2 cellular contexts compared by ENCODE assay signal in genomic region chr15:34987982-34988873, GRCh38.
A peak's percentile ranks its signal among the peaks of the same experiment; 100 is the strongest.
TF ChIP-seq lines count a peak whose summit lies in the region.

A gene with protein sequence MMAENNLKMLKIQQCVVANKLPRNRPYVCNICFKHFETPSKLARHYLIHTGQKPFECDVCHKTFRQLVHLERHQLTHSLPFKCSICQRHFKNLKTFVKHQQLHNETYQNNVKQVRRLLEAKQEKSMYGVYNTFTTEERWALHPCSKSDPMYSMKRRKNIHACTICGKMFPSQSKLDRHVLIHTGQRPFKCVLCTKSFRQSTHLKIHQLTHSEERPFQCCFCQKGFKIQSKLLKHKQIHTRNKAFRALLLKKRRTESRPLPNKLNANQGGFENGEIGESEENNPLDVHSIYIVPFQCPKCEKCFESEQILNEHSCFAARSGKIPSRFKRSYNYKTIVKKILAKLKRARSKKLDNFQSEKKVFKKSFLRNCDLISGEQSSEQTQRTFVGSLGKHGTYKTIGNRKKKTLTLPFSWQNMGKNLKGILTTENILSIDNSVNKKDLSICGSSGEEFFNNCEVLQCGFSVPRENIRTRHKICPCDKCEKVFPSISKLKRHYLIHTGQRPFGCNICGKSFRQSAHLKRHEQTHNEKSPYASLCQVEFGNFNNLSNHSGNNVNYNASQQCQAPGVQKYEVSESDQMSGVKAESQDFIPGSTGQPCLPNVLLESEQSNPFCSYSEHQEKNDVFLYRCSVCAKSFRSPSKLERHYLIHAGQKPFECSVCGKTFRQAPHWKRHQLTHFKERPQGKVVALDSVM (minus strand): TSS chr15:34988287. CDS start chr15:34983434, 4,853 bp downstream.

TF ChIP-seq in HCT116, 20 proteins besides CTCF, POLR2A, EP300 and RAD21:
- TF ChIP-seq EGR1 (IDR thresholded peaks at IDR 0.05; ENCODE audit: low read depth) (no peak), SRF (IDR thresholded peaks at IDR 0.05; ENCODE audit: low read depth) (no peak; the same call in 1 of the 2 replicates), ZNF274 (IDR thresholded peaks at IDR 0.05; ENCODE audit: low read depth, low read length) (no peak), TCF7L2 (IDR thresholded peaks at IDR 0.05; ENCODE audit: borderline replicate concordance, extremely low read depth, insufficient read depth, insufficient read length) (no peak), ELF1 (IDR thresholded peaks at IDR 0.05; ENCODE audit: borderline replicate concordance, low read depth) (no peak), EZH2phosphoT487 (IDR thresholded peaks at IDR 0.05; ENCODE audit: borderline replicate concordance) (no peak), JUND (IDR thresholded peaks at IDR 0.05) (no peak), POLR2AphosphoS5 (IDR thresholded peaks at IDR 0.05; ENCODE audit: low read depth, low read length) (peak; percentile 82), CBX3 (IDR thresholded peaks at IDR 0.05; ENCODE audit: low read depth) (0 out of 2 replicates have a peak, but pooled peaks have one; percentile 62), EZH2 (IDR thresholded peaks at IDR 0.05) (no peak), SIN3A (IDR thresholded peaks at IDR 0.05; ENCODE audit: low read depth) (peak; percentile 75), SP1 (IDR thresholded peaks at IDR 0.05; ENCODE audit: low read depth) (peak; percentile 29; the same call in 1 of the 2 replicates), CEBPB (IDR thresholded peaks at IDR 0.05; ENCODE audit: low read depth) (no peak), ATF3 (IDR thresholded peaks at IDR 0.05) (no peak), FOSL1 (IDR thresholded peaks at IDR 0.05; ENCODE audit: low read depth) (no peak), YY1 (IDR thresholded peaks at IDR 0.05; ENCODE audit: extremely low read depth, insufficient replicate concordance, low read depth, low read length) (peak; percentile 78), ZFX (IDR thresholded peaks at IDR 0.05) (peak; percentile 81)
- TF ChIP-seq, protein P1, sequence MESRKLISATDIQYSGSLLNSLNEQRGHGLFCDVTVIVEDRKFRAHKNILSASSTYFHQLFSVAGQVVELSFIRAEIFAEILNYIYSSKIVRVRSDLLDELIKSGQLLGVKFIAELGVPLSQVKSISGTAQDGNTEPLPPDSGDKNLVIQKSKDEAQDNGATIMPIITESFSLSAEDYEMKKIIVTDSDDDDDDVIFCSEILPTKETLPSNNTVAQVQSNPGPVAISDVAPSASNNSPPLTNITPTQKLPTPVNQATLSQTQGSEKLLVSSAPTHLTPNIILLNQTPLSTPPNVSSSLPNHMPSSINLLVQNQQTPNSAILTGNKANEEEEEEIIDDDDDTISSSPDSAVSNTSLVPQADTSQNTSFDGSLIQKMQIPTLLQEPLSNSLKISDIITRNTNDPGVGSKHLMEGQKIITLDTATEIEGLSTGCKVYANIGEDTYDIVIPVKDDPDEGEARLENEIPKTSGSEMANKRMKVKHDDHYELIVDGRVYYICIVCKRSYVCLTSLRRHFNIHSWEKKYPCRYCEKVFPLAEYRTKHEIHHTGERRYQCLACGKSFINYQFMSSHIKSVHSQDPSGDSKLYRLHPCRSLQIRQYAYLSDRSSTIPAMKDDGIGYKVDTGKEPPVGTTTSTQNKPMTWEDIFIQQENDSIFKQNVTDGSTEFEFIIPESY (IDR thresholded peaks at IDR 0.05; ENCODE audit: extremely low read depth, insufficient replicate concordance, low read length), result peak; percentile 13
- TF ChIP-seq, protein P2, sequence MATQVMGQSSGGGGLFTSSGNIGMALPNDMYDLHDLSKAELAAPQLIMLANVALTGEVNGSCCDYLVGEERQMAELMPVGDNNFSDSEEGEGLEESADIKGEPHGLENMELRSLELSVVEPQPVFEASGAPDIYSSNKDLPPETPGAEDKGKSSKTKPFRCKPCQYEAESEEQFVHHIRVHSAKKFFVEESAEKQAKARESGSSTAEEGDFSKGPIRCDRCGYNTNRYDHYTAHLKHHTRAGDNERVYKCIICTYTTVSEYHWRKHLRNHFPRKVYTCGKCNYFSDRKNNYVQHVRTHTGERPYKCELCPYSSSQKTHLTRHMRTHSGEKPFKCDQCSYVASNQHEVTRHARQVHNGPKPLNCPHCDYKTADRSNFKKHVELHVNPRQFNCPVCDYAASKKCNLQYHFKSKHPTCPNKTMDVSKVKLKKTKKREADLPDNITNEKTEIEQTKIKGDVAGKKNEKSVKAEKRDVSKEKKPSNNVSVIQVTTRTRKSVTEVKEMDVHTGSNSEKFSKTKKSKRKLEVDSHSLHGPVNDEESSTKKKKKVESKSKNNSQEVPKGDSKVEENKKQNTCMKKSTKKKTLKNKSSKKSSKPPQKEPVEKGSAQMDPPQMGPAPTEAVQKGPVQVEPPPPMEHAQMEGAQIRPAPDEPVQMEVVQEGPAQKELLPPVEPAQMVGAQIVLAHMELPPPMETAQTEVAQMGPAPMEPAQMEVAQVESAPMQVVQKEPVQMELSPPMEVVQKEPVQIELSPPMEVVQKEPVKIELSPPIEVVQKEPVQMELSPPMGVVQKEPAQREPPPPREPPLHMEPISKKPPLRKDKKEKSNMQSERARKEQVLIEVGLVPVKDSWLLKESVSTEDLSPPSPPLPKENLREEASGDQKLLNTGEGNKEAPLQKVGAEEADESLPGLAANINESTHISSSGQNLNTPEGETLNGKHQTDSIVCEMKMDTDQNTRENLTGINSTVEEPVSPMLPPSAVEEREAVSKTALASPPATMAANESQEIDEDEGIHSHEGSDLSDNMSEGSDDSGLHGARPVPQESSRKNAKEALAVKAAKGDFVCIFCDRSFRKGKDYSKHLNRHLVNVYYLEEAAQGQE (IDR thresholded peaks at IDR 0.05; ENCODE audit: low read depth), result no peak
- TF ChIP-seq, protein P3, sequence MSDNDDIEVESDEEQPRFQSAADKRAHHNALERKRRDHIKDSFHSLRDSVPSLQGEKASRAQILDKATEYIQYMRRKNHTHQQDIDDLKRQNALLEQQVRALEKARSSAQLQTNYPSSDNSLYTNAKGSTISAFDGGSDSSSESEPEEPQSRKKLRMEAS (IDR thresholded peaks at IDR 0.05), result peak; percentile 59; the same call in 1 of the 2 replicates

TF ChIP-seq in SK-N-SH, 30 proteins besides CTCF, POLR2A, EP300 and RAD21 (continued from another document):
- TF ChIP-seq SIN3A (IDR thresholded peaks at IDR 0.05; ENCODE audit: borderline replicate concordance, low read depth, low read length) (peak; percentile 86; the same call in 1 of the 2 replicates), PBX3 (IDR thresholded peaks at IDR 0.05) (peak; percentile 26; the same call in 1 of the 2 replicates), RXRA (IDR thresholded peaks at IDR 0.05; ENCODE audit: borderline replicate concordance, low read depth) (no peak), YY1 (IDR thresholded peaks at IDR 0.05; ENCODE audit: low read depth) (peak; percentile 54; the same call in 1 of the 2 replicates), TAF1 (IDR thresholded peaks at IDR 0.05; ENCODE audit: borderline replicate concordance, low read depth, low read length) (peak; percentile 95), POLR2AphosphoS5 (IDR thresholded peaks at IDR 0.05; ENCODE audit: low read depth, low read length) (peak; percentile 87; the same call in 1 of the 2 replicates), RFX5 (IDR thresholded peaks at IDR 0.05; ENCODE audit: low read length) (no peak), MXI1 (IDR thresholded peaks at IDR 0.05; ENCODE audit: low read depth, low read length) (peak; percentile 76), TCF12 (IDR thresholded peaks at IDR 0.05) (no peak), EZH2phosphoT487 (IDR thresholded peaks at IDR 0.05; ENCODE audit: borderline replicate concordance, low read depth) (no peak), FOXJ3 (CRISPR knock-in tag; IDR thresholded peaks at IDR 0.05) (no peak), CHD2 (IDR thresholded peaks at IDR 0.05; ENCODE audit: low read length, partially characterized antibody) (peak; percentile 73), GABPA (IDR thresholded peaks at IDR 0.05; ENCODE audit: low read depth) (peak; percentile 73), NRF1 (IDR thresholded peaks at IDR 0.05; ENCODE audit: low read depth, low read length) (peak; percentile 78), FOSL2 (IDR thresholded peaks at IDR 0.05; ENCODE audit: borderline replicate concordance, low read depth) (no peak), FOXM1 (IDR thresholded peaks at IDR 0.05; ENCODE audit: low read depth) (no peak), RCOR1 (IDR thresholded peaks at IDR 0.05; ENCODE audit: low read length) (peak; percentile 55; the same call in 1 of the 2 replicates)
- TF ChIP-seq, protein P3 (IDR thresholded peaks at IDR 0.05; ENCODE audit: low read depth), result peak; percentile 70; the same call in 1 of the 2 replicates
- TF ChIP-seq, protein P1 (IDR thresholded peaks at IDR 0.05; ENCODE audit: borderline replicate concordance, low read depth), result no peak
- TF ChIP-seq, protein P2 (IDR thresholded peaks at IDR 0.05; ENCODE audit: low read depth, low read length), result peak; percentile 70; the same call in 1 of the 2 replicates
- TF ChIP-seq, protein P4, sequence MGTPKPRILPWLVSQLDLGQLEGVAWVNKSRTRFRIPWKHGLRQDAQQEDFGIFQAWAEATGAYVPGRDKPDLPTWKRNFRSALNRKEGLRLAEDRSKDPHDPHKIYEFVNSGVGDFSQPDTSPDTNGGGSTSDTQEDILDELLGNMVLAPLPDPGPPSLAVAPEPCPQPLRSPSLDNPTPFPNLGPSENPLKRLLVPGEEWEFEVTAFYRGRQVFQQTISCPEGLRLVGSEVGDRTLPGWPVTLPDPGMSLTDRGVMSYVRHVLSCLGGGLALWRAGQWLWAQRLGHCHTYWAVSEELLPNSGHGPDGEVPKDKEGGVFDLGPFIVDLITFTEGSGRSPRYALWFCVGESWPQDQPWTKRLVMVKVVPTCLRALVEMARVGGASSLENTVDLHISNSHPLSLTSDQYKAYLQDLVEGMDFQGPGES (IDR thresholded peaks at IDR 0.05; ENCODE audit: low read depth, low read length), result no peak
- TF ChIP-seq, protein P5, sequence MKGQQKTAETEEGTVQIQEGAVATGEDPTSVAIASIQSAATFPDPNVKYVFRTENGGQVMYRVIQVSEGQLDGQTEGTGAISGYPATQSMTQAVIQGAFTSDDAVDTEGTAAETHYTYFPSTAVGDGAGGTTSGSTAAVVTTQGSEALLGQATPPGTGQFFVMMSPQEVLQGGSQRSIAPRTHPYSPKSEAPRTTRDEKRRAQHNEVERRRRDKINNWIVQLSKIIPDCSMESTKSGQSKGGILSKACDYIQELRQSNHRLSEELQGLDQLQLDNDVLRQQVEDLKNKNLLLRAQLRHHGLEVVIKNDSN (IDR thresholded peaks at IDR 0.05; ENCODE audit: borderline replicate concordance, low read depth), result peak; percentile 34; the same call in 1 of the 2 replicates
